ENCODE assay signal across 8 cellular contexts in the genomic region with DNA sequence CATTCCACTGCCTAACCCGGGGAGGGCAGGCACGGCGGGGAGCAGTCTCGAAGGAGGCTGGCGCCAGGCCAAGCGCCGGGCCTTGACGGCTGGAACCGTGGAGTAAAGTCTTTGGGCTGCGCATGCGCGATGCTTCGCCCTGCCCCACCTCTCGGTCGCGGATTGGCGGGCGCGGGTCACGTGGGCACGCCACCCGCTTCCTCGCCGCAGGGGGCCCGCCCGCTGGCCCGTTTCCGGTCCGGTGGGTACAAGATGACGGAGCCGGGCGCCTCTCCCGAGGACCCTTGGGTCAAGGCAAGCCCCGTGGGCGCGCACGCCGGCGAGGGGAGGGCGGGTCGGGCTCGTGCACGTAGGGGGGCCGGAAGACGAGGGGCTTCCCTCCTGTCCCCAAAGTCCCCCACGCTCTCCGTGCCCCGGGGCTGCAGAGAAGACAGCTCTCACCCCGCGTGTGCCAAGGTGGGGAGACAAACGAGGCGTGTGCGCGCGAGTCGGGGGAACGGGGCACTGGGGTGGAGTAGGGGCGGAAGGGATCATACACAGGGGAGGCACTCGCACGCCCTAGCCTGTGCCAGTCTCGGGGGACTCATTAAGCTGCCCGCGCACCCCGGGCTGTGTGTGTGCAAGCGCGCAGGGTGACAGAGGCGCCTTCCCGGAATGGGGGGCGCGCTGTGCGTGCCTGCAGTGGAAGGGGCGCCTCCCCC. TPM values are rescaled to one million over a fixed set of nuclear protein-coding genes. Genes with fewer than 3 reads are reported as not detected.
DNase-seq lines count a peak whose midpoint lies in the region; ATAC-seq and TF ChIP-seq lines count a peak whose summit lies in the region.

A gene with protein sequence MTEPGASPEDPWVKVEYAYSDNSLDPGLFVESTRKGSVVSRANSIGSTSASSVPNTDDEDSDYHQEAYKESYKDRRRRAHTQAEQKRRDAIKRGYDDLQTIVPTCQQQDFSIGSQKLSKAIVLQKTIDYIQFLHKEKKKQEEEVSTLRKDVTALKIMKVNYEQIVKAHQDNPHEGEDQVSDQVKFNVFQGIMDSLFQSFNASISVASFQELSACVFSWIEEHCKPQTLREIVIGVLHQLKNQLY (plus strand): TSS at position 228 of the 701 bp plus-strand sequence. CDS start 25 bp downstream, at position 253.

- no peaks in the 10 kb centered on the region for H3K9me3 Mint-ChIP-seq in activated naive CD4-positive, alpha-beta T cell treated with anti-CD3 and anti-CD28 coated beads for 36 hours

- H3K27ac ChIP-seq in SK-N-MC (peak within 1 kb of the TSS; percentile 88), gastroesophageal sphincter (peak within 1 kb of the TSS; percentile 90 to 98 (median 94))

- H3K27me3 Mint-ChIP-seq in activated naive CD4-positive, alpha-beta T cell treated with anti-CD3 and anti-CD28 coated beads for 36 hours (ENCODE audit: low read depth): no peaks in the 10 kb centered on the region

- no peaks in the 10 kb centered on the region for H3K27me3 ChIP-seq in H7 (ENCODE audit: control insufficient read depth, insufficient read depth, low read length)
- H3K27me3 ChIP-seq in gastroesophageal sphincter: no peaks in the 10 kb centered on the region

- H3K9me3 ChIP-seq in SK-N-MC (ENCODE audit: low read depth, low read length): no peaks in the 10 kb centered on the region
- no peaks in the 10 kb centered on the region for H3K9me3 ChIP-seq in gastroesophageal sphincter

- H3K4me1 ChIP-seq in gastroesophageal sphincter: peaks cover 0 to 61% (median 37%) of the 10 kb centered on the region in 3 donors

- peak; percentile 88 for ATAC-seq in gastroesophageal sphincter

- intact Hi-C loops in activated naive CD4-positive, alpha-beta T cell treated with anti-CD3 and anti-CD28 coated beads for 36 hours (cut with micrococcal nuclease): loop anchor here (1.0 kb wide), 1 partner anchor 10 kb away; the partner anchor contains the start of gene PSMC3IP

- no peak for TF ChIP-seq EP300 in gastroesophageal sphincter (IDR thresholded peaks at IDR 0.05)

- 0% methylated on average over 16 of the region's 72 CpGs; no CpG with 5 or more reads in 1 of the 2 donors for WGBS in gastroesophageal sphincter (ENCODE audit: low coverage in 1 of 2), 2 donors

- H3K4me1 Mint-ChIP-seq in activated naive CD4-positive, alpha-beta T cell treated with anti-CD3 and anti-CD28 coated beads for 36 hours (ENCODE audit: low read depth): peaks cover 55% of the 10 kb centered on the region

- H3K36me3 Mint-ChIP-seq in activated naive CD4-positive, alpha-beta T cell treated with anti-CD3 and anti-CD28 coated beads for 36 hours (ENCODE audit: low read depth): peaks cover 26% of the 10 kb centered on the region

- H3K36me3 ChIP-seq in H7 (replicated peaks; ENCODE audit: control insufficient read depth, insufficient read depth, low read length): peaks cover 41% of the 10 kb centered on the region
- peaks cover 60% of the 10 kb centered on the region for H3K36me3 ChIP-seq in SK-N-MC (ENCODE audit: insufficient read depth, low read length)
- H3K36me3 ChIP-seq in gastroesophageal sphincter: peaks cover 0 to 66% of the 10 kb centered on the region in 2 donors

- CTCF ChIA-PET in activated naive CD4-positive, alpha-beta T cell treated with anti-CD3 and anti-CD28 coated beads for 36 hours (lab: Charles Lee): interaction anchor here (1.0 to 2.8 kb wide), 4 partner anchors 11 to 197 kb away, joined by 3 to 13 read pairs (median 8); partner anchors contain the start of gene PSMC3IP

- DNase-seq in DMS 273 treated with DMSO at 0.1 percent for 48 hours (lab: John Stamatoyannopoulos, UW) (peak; percentile 67), H7 (peak; percentile 100), NB4 (ENCODE audit: low read depth) (peak; percentile 94), SK-N-MC (ENCODE audit: low read depth, low spot score) (peak; percentile 40), non-pigmented ciliary epithelial cell (ENCODE audit: low read depth) (peak; percentile 22)
- DNase-seq in activated naive CD4-positive, alpha-beta T cell treated with anti-CD3 and anti-CD28 coated beads for 36 hours: peak; percentile 90

- TF ChIP-seq POLR2A in NB4 (IDR thresholded peaks at IDR 0.05; ENCODE audit: extremely low read depth, insufficient read length) (peak; percentile 46), gastroesophageal sphincter (IDR thresholded peaks at IDR 0.05) (peak; percentile 40 to 61)

- peak within 1 kb of the TSS; percentile 93 for H3K4me3 Mint-ChIP-seq in activated naive CD4-positive, alpha-beta T cell treated with anti-CD3 and anti-CD28 coated beads for 36 hours

- H3K9ac ChIP-seq in SK-N-MC (ENCODE audit: insufficient read length): peak within 1 kb of the TSS; percentile 73

- TF ChIP-seq CTCF in NB4 (IDR thresholded peaks at IDR 0.05; ENCODE audit: low read depth, low read length) (no peak), gastroesophageal sphincter (IDR thresholded peaks at IDR 0.05) (peak in 1 of 4 experiments; percentile 17), subcutaneous adipose tissue (IDR thresholded peaks at IDR 0.05; ENCODE audit: low read depth) (no peak)

- peak within 1 kb of the TSS; percentile 93 for H3K27ac Mint-ChIP-seq in activated naive CD4-positive, alpha-beta T cell treated with anti-CD3 and anti-CD28 coated beads for 36 hours

- H3K4me3 ChIP-seq in H7 (ENCODE audit: insufficient read depth, low read depth, low read length): peak within 1 kb of the TSS; percentile 88
- H3K4me3 ChIP-seq in NB4 (ENCODE audit: low read depth, low read length): peak within 1 kb of the TSS; percentile 92
- peak within 1 kb of the TSS; percentile 94 for H3K4me3 ChIP-seq in SK-N-MC
- peak within 1 kb of the TSS; percentile 82 to 91 for H3K4me3 ChIP-seq in gastroesophageal sphincter

RNA-seq across cellular contexts. Expression of the gene that starts here (rescaled TPM):
- 29.4 and 35.0 TPM in 2 replicates for total RNA-seq in H7 (2014; rRNA removed; shearing (Covaris generic))
- 10 to 100 TPM; 22.1 to 24.7 TPM for total RNA-seq in activated naive CD4-positive, alpha-beta T cell treated with anti-CD3 and anti-CD28 coated beads for 36 hours
- total RNA-seq in gastroesophageal sphincter (10 to 100 TPM; 24.4 to 33.9 (median 26.0) TPM), subcutaneous adipose tissue (10 to 100 TPM; 59.3 to 78.0 (median 68.8) TPM)

Comparison
In these comparisons a context has a peak if more than half of its experiments do, and no peak if none do; other contexts are left out.
1. Peak in every context shown above with its lines: DNase-seq, ATAC-seq, H3K4me3 ChIP-seq and H3K27ac ChIP-seq.
2. DNase-seq: peak in every context shown above with its lines; median percentile 100 in H7; 94 in NB4; 90 in activated naive CD4-positive, alpha-beta T cell treated with anti-CD3 and anti-CD28 coated beads for 36 hours; 67 in DMS 273 treated with DMSO at 0.1 percent for 48 hours; 40 in SK-N-MC; 22 in non-pigmented ciliary epithelial cell.